Comparison of ENCODE assay signal across 1 cellular context in the genomic region with DNA sequence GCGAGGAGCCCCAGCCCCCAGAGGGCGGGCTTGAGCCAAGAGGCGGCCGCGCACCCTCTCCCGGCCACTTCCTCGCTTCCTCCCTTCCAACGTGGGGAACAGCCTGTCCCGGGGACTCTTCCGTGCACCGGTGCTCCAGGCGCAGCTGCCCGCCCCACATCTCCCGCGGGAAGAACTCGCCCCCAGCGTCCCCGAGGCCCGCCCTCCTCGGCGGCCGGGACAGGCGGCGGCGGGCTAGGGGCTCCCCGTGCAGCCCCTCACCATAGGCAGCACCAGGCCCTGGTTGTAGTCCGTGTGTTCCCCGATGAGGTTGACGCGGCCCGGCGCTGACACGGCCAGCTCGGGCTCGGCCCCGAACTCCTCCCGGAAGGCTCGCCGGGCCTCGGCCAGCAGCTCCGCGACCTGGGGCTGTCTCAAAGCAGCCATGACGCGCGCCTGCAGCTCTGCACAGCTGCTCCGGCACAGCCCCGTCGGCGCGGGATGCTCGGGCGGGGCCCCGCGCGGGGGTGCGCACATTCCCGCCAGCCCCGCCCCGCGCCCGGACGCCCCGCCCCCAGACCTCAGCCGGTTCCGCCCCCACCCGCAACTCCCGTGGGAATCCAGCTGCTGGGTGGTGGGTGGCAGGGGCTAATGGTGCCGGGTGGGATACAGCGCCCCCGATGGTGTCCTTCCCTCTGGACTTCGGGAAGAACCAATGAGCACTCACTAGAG.
TF ChIP-seq lines count a peak whose summit lies in the region.

Gene GALK1 (minus strand): TSS at position 482 of the 711 bp plus-strand sequence. CDS start 56 bp downstream, at position 426.

TF ChIP-seq in HepG2, 621 proteins besides CTCF, POLR2A, EP300 and RAD21 (continued from another document):
- peak; percentile 44 for TF ChIP-seq STAG1 (CRISPR knock-in tag; IDR thresholded peaks at IDR 0.05)
- TF ChIP-seq PLSCR1 (CRISPR knock-in tag; IDR thresholded peaks at IDR 0.05; ENCODE audit: borderline replicate concordance) = no peak
- TF ChIP-seq HDAC1 (CRISPR knock-in tag; IDR thresholded peaks at IDR 0.05) = no peak; the same call in 1 of the 2 replicates
- TF ChIP-seq, protein P1, sequence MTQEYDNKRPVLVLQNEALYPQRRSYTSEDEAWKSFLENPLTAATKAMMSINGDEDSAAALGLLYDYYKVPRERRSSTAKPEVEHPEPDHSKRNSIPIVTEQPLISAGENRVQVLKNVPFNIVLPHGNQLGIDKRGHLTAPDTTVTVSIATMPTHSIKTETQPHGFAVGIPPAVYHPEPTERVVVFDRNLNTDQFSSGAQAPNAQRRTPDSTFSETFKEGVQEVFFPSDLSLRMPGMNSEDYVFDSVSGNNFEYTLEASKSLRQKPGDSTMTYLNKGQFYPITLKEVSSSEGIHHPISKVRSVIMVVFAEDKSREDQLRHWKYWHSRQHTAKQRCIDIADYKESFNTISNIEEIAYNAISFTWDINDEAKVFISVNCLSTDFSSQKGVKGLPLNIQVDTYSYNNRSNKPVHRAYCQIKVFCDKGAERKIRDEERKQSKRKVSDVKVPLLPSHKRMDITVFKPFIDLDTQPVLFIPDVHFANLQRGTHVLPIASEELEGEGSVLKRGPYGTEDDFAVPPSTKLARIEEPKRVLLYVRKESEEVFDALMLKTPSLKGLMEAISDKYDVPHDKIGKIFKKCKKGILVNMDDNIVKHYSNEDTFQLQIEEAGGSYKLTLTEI (CRISPR knock-in tag; conservative IDR thresholded peaks at IDR 0.05) = no peak
- TF ChIP-seq, protein P2, sequence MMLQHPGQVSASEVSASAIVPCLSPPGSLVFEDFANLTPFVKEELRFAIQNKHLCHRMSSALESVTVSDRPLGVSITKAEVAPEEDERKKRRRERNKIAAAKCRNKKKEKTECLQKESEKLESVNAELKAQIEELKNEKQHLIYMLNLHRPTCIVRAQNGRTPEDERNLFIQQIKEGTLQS (CRISPR knock-in tag; IDR thresholded peaks at IDR 0.05) = 0 out of 2 replicates have a peak, but pooled peaks have one; percentile 28
